35 cellular contexts compared by ENCODE assay signal in the genomic region with DNA sequence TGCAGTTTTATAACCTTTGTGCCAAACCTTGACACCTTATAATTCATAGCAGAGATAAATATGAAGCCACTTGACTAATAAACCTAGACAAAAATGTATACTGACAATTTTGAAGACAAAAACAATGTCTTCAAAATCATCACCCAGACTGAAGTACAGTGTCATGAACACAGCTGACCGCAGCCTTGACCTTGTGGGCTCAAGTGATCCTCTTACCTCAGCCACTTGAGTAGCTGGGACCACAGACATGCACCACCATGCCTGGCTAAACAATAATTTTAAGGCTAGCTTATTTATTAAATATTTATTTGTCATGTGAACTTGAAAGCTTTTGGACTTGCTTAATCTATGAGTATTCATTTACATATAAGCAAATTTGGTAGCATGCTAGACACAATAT. TPM values are rescaled to one million over a fixed set of nuclear protein-coding genes. Genes with fewer than 3 reads are reported as not detected.
"Had no signal": no experiment of that assay in that cellular context is flagged by ENCODE, and none has a peak within 500 bp of the region (broad histone marks: within the 10 kb centered on the region; RNA-seq: fewer than 3 reads in every experiment).

No MANE protein-coding gene starts in this region.

- H3K4me2 ChIP-seq: PC-9 had no signal

- H3K4me3 ChIP-seq: PC-9 had no signal

- H3K27me3 ChIP-seq: brain microvascular endothelial cell had no signal

- H3K27ac ChIP-seq: brain microvascular endothelial cell, PC-9, RWPE1, WERI-Rb-1 had no signal

- H3K36me3 ChIP-seq: brain microvascular endothelial cell, WERI-Rb-1 had no signal

- ATAC-seq: activated CD8-positive, alpha-beta memory T cell treated with anti-CD3 and anti-CD28 coated beads, Interleukin-2, amount 10 ng/mL, durations not matched to agents 7 days and 5 days had no signal

- DNase-seq: activated CD4-positive, alpha-beta memory T cell treated with anti-CD3 and anti-CD28 coated beads, Interleukin-2, amount 10 ng/mL, durations not matched to agents 7 days and 5 days; activated CD4-positive, alpha-beta T cell treated with anti-CD3 and anti-CD28 coated beads for 1 hour; activated CD4-positive, alpha-beta T cell treated with anti-CD3 and anti-CD28 coated beads for 48 hours; activated CD4-positive, CD25-positive, alpha-beta regulatory T cell; activated CD8-positive, alpha-beta memory T cell treated with anti-CD3 and anti-CD28 coated beads for 24 hours; activated CD8-positive, alpha-beta memory T cell treated with anti-CD3 and anti-CD28 coated beads, Interleukin-2, amount 10 ng/mL, durations not matched to agents 7 days and 5 days; activated CD8-positive, alpha-beta memory T cell treated with anti-CD3 and anti-CD28 coated beads, Interleukin-2, amount 50 U/mL, for 48 hours; activated effector memory CD4-positive, alpha-beta T cell treated with anti-CD3 and anti-CD28 coated beads, Interleukin-2, amount 50 U/mL, for 16 hours; activated naive CD4-positive, alpha-beta T cell; activated naive CD4-positive, alpha-beta T cell treated with anti-CD3 and anti-CD28 coated beads, Interleukin-2, amount 50 U/mL, for 16 hours; activated naive CD8-positive, alpha-beta T cell treated with anti-CD3 and anti-CD28 coated beads for 36 hours; activated T-cell treated with anti-CD3 and anti-CD28 coated beads, Interleukin-2, amount 50 U/mL, for 48 hours; amniotic stem cell; aorta; brain microvascular endothelial cell; central memory CD4-positive, alpha-beta T cell; Karpas-422; MM.1S; MV-4-11; NCI-H1092; NCI-H1436 treated with DMSO at 0.1 percent for 48 hours; NCI-H1694 treated with DMSO at 0.1 percent for 48 hours; NCI-H2029; NCI-H510A; NCI-H526; NCI-H748 treated with DMSO at 0.1 percent for 48 hours; PC-9; Right ventricle myocardium superior; SW 1271; T-helper 1 cell; T-helper 2 cell; T-helper 9 cell; WERI-Rb-1 had no signal

RNA-seq across cellular contexts. Expression of a gene that starts 24.3 kb away (rescaled TPM):
- total RNA-seq: OCI-LY7 had no signal
